Comparison of ENCODE assay signal across 2 cellular contexts in the genomic region with DNA sequence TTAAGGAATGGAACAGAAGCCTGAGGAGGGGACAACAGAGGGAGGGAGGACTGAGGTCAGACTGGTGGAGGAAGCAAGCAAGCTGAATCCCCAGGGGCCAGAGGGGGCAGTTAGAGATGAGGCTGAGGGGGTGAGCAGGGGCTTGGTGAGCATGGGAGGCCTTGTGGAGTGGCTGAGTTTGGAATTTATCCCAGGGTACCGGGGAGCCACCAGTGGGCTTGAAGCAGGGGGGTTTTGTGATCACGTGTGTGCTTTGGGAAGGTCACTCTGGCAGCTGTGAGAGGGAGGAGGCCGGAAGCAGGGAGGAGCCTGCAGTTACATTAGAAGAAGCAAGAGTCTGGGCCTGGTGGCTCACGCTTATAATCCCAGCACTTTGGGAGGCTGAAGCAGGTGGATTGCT.
TF ChIP-seq lines count a peak whose summit lies in the region.

No MANE protein-coding gene starts in this region.

TF ChIP-seq in GM12891, 5 proteins besides CTCF, POLR2A, EP300 and RAD21 (continued from another document):
- TF ChIP-seq POU2F2 (IDR thresholded peaks at IDR 0.05; ENCODE audit: low read depth, low read length) = no peak
- TF ChIP-seq POLR2AphosphoS5 (IDR thresholded peaks at IDR 0.05; ENCODE audit: low read depth, low read length) = no peak
- no peak for TF ChIP-seq PAX5 (IDR thresholded peaks at IDR 0.05; ENCODE audit: insufficient read depth, low read length, severe bottlenecking)
- no peak for TF ChIP-seq TAF1 (IDR thresholded peaks at IDR 0.05; ENCODE audit: low read depth, low read length)
TF ChIP-seq in GM12891: peak in this region for 0.

TF ChIP-seq in HepG2, 621 proteins besides CTCF, POLR2A, EP300 and RAD21:
- no peak for TF ChIP-seq CEBPB (IDR thresholded peaks at IDR 0.05; ENCODE audit: borderline replicate concordance, low read depth, low read length)
- peak; percentile 60; the same call in 1 of the 2 replicates for TF ChIP-seq ZNF263 (CRISPR knock-in tag; IDR thresholded peaks at IDR 0.05)
